8 cellular contexts compared by ENCODE assay signal in genomic region chr1:233294991-233295774, GRCh38.
DNase-seq lines count a peak whose midpoint lies in the region; FAIRE-seq and TF ChIP-seq lines count a peak whose summit lies in the region.

A gene with protein sequence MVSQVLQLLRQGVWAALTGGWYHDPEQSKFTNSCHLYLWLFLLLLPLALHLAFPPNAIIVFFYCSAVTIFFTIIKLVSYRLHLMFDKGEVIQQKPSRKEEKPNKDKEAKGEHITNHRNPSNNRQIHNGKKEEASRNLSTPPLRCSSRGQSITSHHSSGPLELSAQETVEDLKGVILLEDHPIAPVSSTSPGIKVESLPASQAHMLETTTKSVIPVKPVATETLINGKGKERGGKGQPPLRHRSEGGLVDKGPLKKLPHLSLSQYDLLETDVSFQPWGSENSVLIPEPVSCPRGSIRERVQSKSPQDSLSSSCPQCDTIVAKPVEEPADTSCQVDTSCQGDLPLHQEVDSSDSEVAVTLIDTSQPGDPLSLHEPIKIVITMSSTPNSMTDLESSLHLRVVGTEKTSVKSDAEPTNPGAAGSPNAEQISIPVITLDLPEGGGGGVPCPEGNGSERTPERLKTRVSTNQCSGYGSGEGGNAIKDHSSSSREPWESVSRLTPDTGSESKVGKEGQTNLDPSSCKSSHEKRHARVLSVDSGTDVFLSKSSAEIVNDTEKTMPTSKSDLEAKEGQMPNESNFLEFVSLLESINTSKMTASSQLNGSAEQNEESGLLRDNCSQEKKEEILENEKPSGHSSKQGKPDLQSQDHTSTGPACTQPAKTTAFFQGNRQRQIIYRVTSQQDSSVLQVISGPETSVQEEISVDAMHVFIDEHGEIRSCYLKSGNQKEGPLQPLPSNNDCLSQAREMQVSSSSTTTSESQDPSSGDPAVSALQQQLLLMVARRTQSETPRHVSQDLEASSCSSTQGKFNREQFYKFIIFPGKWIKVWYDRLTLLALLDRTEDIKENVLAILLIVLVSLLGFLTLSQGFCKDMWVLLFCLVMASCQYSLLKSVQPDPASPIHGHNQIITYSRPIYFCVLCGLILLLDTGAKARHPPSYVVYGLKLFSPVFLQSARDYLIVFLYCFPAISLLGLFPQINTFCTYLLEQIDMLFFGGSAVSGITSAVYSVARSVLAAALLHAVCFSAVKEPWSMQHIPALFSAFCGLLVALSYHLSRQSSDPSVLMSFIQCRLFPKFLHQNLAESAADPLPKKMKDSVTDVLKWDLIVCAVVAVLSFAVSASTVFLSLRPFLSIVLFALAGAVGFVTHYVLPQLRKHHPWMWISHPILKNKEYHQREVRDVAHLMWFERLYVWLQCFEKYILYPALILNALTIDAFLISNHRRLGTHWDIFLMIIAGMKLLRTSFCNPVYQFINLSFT (N-terminal part only) (minus strand): TSS chr1:233295725. CDS start chr1:233295478, 247 bp downstream.

- no peaks in the 10 kb centered on the region for H3K36me3 ChIP-seq in adipocyte (ENCODE audit: control insufficient read depth, insufficient read depth, low read length, severe bottlenecking)

- peak; percentile 62 for TF ChIP-seq POLR2A in H54 (IDR thresholded peaks at IDR 0.05; ENCODE audit: low read depth, low read length)

- DNase-seq in GM04503 (ENCODE audit: low read depth) (peak; percentile 9), H54 (ENCODE audit: insufficient read length, low spot score) (peak; percentile 63), LoVo (ENCODE audit: low spot score) (peak; percentile 82), SKM-1 treated with dmso at 0.1 percent for 144 hours (lab: John Stamatoyannopoulos, UW; ENCODE audit: unreplicated experiment) (peak; percentile 68), adipocyte (ENCODE audit: low read depth) (peak; percentile 75), hepatic stellate cell (ENCODE audit: low spot score) (peak; percentile 65), retina (peak; percentile 70), cortex of kidney (lab: John Stamatoyannopoulos, UW) (no peak)

- H3K9me3 ChIP-seq in adipocyte (ENCODE audit: control insufficient read depth, low read length) = no peaks in the 10 kb centered on the region

- peak within 1 kb of the TSS; percentile 92 for H3K4me3 ChIP-seq in adipocyte (ENCODE audit: low read length)

- peaks cover 14% of the 10 kb centered on the region for H3K4me1 ChIP-seq in adipocyte (ENCODE audit: control insufficient read depth, insufficient read depth, low read length)

- no peaks in the 10 kb centered on the region for H3K27me3 ChIP-seq in adipocyte (replicated peaks; ENCODE audit: control insufficient read depth, insufficient read depth, low read length)

- peak; percentile 11 for FAIRE-seq in H54 (lab: Jason Lieb, UNC)

- peak within 1 kb of the TSS; percentile 89 for H3K9ac ChIP-seq in adipocyte (ENCODE audit: low read length)
